In the genomic region with DNA sequence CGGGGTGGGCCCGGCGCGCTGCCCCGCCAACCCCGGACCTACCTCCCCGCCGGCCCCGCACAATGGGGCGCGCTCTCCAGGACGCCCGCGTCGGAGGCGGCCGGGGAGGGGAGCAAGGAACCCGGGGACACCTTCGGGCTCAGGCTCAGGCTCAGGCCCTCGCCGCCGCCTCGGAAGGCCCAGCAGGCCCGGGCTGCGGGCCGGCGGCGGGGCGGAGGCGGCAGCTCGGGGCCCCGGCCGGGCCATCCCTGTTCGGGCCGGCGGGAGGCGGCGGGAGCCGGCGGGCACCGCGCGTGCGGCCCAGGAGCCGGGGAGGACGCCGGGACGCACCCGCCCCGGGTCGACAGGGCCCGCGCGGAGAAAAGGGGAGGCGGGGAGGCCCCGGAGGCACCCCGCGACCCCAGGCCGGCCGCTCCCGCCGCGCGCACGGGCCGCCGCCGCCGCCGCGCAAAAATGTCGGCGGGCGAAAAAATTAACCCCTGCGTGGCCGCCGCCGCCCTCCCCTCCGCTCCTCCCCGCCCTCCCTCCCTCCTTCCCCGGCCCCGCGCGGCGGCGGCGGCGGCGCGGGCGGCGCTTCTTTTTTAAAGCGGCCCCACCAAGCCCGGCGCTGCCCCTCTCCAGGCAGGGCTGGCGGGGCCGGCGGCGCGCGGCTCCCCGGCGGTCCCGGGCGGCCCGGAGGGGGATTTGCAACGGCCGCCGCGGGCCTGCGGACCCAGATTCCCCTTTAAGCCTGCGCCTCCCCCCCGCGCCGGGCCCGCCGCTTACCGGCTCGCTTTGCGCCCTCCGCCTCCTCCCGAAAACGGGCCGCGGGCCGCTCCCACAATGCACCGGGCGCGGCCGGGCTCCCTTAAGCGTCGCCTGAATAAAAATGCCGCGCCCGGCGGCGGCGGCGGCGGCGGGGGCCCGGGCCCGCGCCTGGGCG, we compare ENCODE assay signal across 7 cellular contexts. TPM values are rescaled to one million over a fixed set of nuclear protein-coding genes. Genes with fewer than 3 reads are reported as not detected.
DNase-seq lines count a peak whose midpoint lies in the region; ATAC-seq, FAIRE-seq and TF ChIP-seq lines count a peak whose summit lies in the region.

No MANE protein-coding gene starts in this region.

- no peaks in the 10 kb centered on the region for H3K9me3 ChIP-seq in keratinocyte (ENCODE audit: control insufficient read depth, low read depth, low read length)

- ATAC-seq in GM18505 (IDR thresholded peaks at IDR 0.05; ENCODE audit: unreplicated experiment) (peak; percentile 57), HG02840 (IDR thresholded peaks at IDR 0.05; ENCODE audit: low FRiP score, unreplicated experiment) (peak; percentile 61)

- H3K9me1 ChIP-seq in keratinocyte (ENCODE audit: control insufficient read depth, extremely low read depth, insufficient read depth, low read length): peaks cover 2% of the 10 kb centered on the region

- H3K79me2 ChIP-seq in keratinocyte (ENCODE audit: control insufficient read depth, insufficient read depth, low read length): peaks cover 32% of the 10 kb centered on the region

- H3K27me3 ChIP-seq in keratinocyte (ENCODE audit: control insufficient read depth, extremely low read depth, insufficient read depth, low read length): peaks cover 17% of the 10 kb centered on the region

- H3K36me3 ChIP-seq in keratinocyte (ENCODE audit: control insufficient read depth in 2 of 2, extremely low read depth in 1 of 2, insufficient read depth in 2 of 2, low read length in 2 of 2): peaks cover 1 to 3% of the 10 kb centered on the region in 2 experiments

- peaks cover 10% of the 10 kb centered on the region for H3K4me1 ChIP-seq in keratinocyte (ENCODE audit: control insufficient read depth, extremely low read depth, insufficient read depth, low read length)

- FAIRE-seq in keratinocyte (lab: Jason Lieb, UNC): no peak

- H3K27ac ChIP-seq in keratinocyte (ENCODE audit: control insufficient read depth, insufficient read depth, low read length): peak overlapping the region; percentile 85

- TF ChIP-seq CTCF in keratinocyte (optimal IDR thresholded peaks at IDR 0.05 in 1 of 3, IDR thresholded peaks at IDR 0.05 in 1 of 3, conservative IDR thresholded peaks at IDR 0.05 in 1 of 3; ENCODE audit: extremely low read depth in 1 of 3, insufficient read depth in 2 of 3, low read length in 3 of 3): no peak

- dilution Hi-C loops in keratinocyte (cut with MboI; ENCODE audit: extremely low pct_ligation_motif_present, low sequenced_read_pairs): no loop called here

- H3K9ac ChIP-seq in keratinocyte (ENCODE audit: control insufficient read depth, extremely low read depth, insufficient read depth, low read length): peak overlapping the region; percentile 94

- no peaks in the 10 kb centered on the region for H4K20me1 ChIP-seq in keratinocyte (ENCODE audit: control insufficient read depth, extremely low read depth, insufficient read depth, low read length)

- TF ChIP-seq POLR2A in GM18505 (IDR thresholded peaks at IDR 0.05; ENCODE audit: borderline replicate concordance, extremely low read depth, insufficient read depth, insufficient read length): no peak

- DNase-seq in NCI-H1930 (lab: John Stamatoyannopoulos, UW) (peak; percentile 38 to 52), keratinocyte (ENCODE audit: low read depth, low spot score) (no peak)
- peak; percentile 54 to 80 (median 64) for DNase-seq in activated CD4-positive, CD25-positive, alpha-beta regulatory T cell (lab: John Stamatoyannopoulos, UW)
- peak; percentile 75 for DNase-seq in central memory CD4-positive, alpha-beta T cell
- peak; percentile 60 to 73 (median 62) for DNase-seq in stimulated activated CD4-positive, alpha-beta T cell treated with anti-CD3 and anti-CD28 coated beads, Interleukin-12 subunit alpha, Interleukin-12 subunit beta, amount 100 ng/mL, for 48 hours (ENCODE audit: low read depth in 2 of 3, low spot score in 1 of 3)

- H3K4me3 ChIP-seq in keratinocyte (ENCODE audit: control insufficient read depth in 2 of 3, extremely low read depth in 1 of 3, insufficient read depth in 2 of 3, low read depth in 1 of 3, low read length in 3 of 3): peak overlapping the region; percentile 58 to 87 (median 80)

- H3K4me2 ChIP-seq in keratinocyte (ENCODE audit: control insufficient read depth, extremely low read depth, insufficient read depth, low read depth, low read length): peak overlapping the region; percentile 89

- no peak overlapping the region for H2AFZ ChIP-seq in keratinocyte (ENCODE audit: control insufficient read depth, low read length)

RNA-seq across cellular contexts. Expression of a gene that starts 0.6 kb away (rescaled TPM):
- polyA plus RNA-seq in keratinocyte: 41.4 to 65.4 TPM (median 48.2 TPM) in 3 replicates
- 27.7 TPM for polyA plus RNA-seq in keratinocyte (2011; ENCODE audit: low read depth)
- polyA plus RNA-seq in keratinocyte (2011; cell fraction: cytosol; rRNA removed): 26.8 and 38.6 TPM in 2 replicates
- 28.6 and 35.6 TPM in 2 replicates for polyA plus RNA-seq in keratinocyte (2011; cell fraction: nucleus; rRNA removed)
- 16.8 and 37.1 TPM in 2 replicates for polyA plus RNA-seq in keratinocyte (2012; ENCODE audit: low replicate concordance)
- 18.8 to 54.0 TPM (median 35.2 TPM) in 3 replicates for polyA minus RNA-seq in keratinocyte
- 16.1 TPM for polyA minus RNA-seq in keratinocyte (2011; cell fraction: cytosol; rRNA and poly(A)+ RNA removed)
- polyA minus RNA-seq in keratinocyte (2011; cell fraction: nucleus; rRNA and poly(A)+ RNA removed): 11.1 and 22.8 TPM in 2 replicates

RNA-seq across cellular contexts. Expression of a gene that starts 47.6 kb away (rescaled TPM):
- 10.9 to 11.5 TPM (median 10.9 TPM) in 3 replicates for polyA plus RNA-seq in keratinocyte
- 2.4 TPM for polyA plus RNA-seq in keratinocyte (2011; ENCODE audit: low read depth)
- polyA plus RNA-seq in keratinocyte (2011; cell fraction: cytosol; rRNA removed): 13.2 and 20.6 TPM in 2 replicates
- polyA plus RNA-seq in keratinocyte (2011; cell fraction: nucleus; rRNA removed): 9.0 and 9.8 TPM in 2 replicates
- 9.7 and 12.3 TPM in 2 replicates for polyA plus RNA-seq in keratinocyte (2012; ENCODE audit: low replicate concordance)
- 2.7 to 5.3 TPM (median 4.4 TPM) in 3 replicates for polyA minus RNA-seq in keratinocyte
- polyA minus RNA-seq in keratinocyte (2011; cell fraction: cytosol; rRNA and poly(A)+ RNA removed): 2.5 TPM
- 1.3 and 1.8 TPM in 2 replicates for polyA minus RNA-seq in keratinocyte (2011; cell fraction: nucleus; rRNA and poly(A)+ RNA removed)
